Comparison of ENCODE assay signal across 21 cellular contexts in the genomic region with DNA sequence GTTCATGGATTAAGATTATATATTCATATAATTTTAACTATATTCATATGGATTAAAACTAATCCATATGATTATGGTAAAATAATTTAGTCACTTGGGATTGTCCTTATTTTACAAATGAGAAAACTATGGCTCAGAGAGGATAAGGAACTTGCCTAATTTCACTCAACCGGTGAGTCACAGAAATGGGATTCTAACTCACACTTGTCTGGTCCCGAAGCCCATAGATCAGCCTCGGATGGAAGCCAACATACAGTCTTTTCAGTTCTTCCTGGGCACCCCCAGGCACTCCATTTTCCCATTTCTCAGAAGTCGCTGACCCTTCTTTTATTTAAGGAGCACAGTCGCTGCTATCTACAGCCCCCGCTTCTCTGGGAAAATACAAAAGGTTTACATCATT. TPM values are rescaled to one million over a fixed set of nuclear protein-coding genes. Genes with fewer than 3 reads are reported as not detected.
A peak's percentile ranks its signal among the peaks of the same experiment; 100 is the strongest.
DNase-seq lines count a peak whose midpoint lies in the region; ATAC-seq, FAIRE-seq and TF ChIP-seq lines count a peak whose summit lies in the region.
"Had no signal": no experiment of that assay in that cellular context is flagged by ENCODE, and none has a peak within 500 bp of the region (broad histone marks: within the 10 kb centered on the region; RNA-seq: fewer than 3 reads in every experiment).

No MANE protein-coding gene starts in this region.

- ATAC-seq in IMR-90 (ENCODE audit: low read depth) = no peak
- ATAC-seq in GM12878 = no peak
- no peak for ATAC-seq in GM19463 (IDR thresholded peaks at IDR 0.05; ENCODE audit: unreplicated experiment)
- ATAC-seq in HG03025 (IDR thresholded peaks at IDR 0.05; ENCODE audit: low FRiP score, unreplicated experiment) = no peak
- ATAC-seq: effector memory CD8-positive, alpha-beta T cell; left colon; T-cell had no signal

- no peak overlapping the region for H2BK5ac ChIP-seq in IMR-90 (ENCODE audit: low read depth, low read length, poor library complexity, severe bottlenecking)

- H2BK15ac ChIP-seq in IMR-90 (ENCODE audit: low read depth, low read length) = no peak overlapping the region

- no peak overlapping the region for H2BK120ac ChIP-seq in IMR-90 (ENCODE audit: low read depth, low read length)

- H3K18ac ChIP-seq in IMR-90 (ENCODE audit: low read depth, low read length) = no peak overlapping the region

- peaks cover 6% of the 10 kb centered on the region; the same call in 1 of the 2 replicates for H3K4me1 ChIP-seq in IMR-90 (ENCODE audit: control insufficient read depth, insufficient read depth, low read length)
- H3K4me1 ChIP-seq in GM12878 (ENCODE audit: control insufficient read depth, insufficient read depth, low read length) = peaks cover 23% of the 10 kb centered on the region
- peaks cover 6 to 11% of the 10 kb centered on the region in 2 donors for H3K4me1 ChIP-seq in thyroid gland

- dilution Hi-C loops in IMR-90 (cut with HindIII; ENCODE audit: low sequenced_read_pairs, unreplicated experiment) = no loop called here

- TF ChIP-seq CTCF in AG10803 (conservative IDR thresholded peaks at IDR 0.05; ENCODE audit: low read length) (no peak), IMR-90 (conservative IDR thresholded peaks at IDR 0.05; ENCODE audit: low read depth, low read length) (no peak), GM12878 (IDR thresholded peaks at IDR 0.05 in 2 of 3, conservative IDR thresholded peaks at IDR 0.05 in 1 of 3; ENCODE audit: control insufficient read depth in 2 of 3, extremely low read depth in 1 of 3, insufficient read depth in 1 of 3, low read depth in 3 of 3, low read length in 3 of 3) (no peak), foreskin fibroblast (IDR thresholded peaks at IDR 0.05; ENCODE audit: low read depth, low read length) (no peak), thyroid gland (IDR thresholded peaks at IDR 0.05) (no peak)

- intact Hi-C loops in IMR-90 (cut with micrococcal nuclease) (loop anchor here (5.0 kb wide), 1 partner anchor 223 kb away; no protein-coding TSS in a partner anchor), GM12878 (cut with micrococcal nuclease; ENCODE audit: unreplicated experiment) (loop anchor here (2.0 to 5.0 kb wide), 3 partner anchors 78 to 146 kb away; a partner anchor contains a TSS), thyroid gland (cut with DNase I) (no loop called here)

- H3K9ac ChIP-seq in IMR-90 (ENCODE audit: low read depth, low read length) (no peak overlapping the region), GM12878 (ENCODE audit: control insufficient read depth, insufficient read depth, low read length) (no peak overlapping the region; the same call in 1 of the 2 replicates)

- no peak for FAIRE-seq in GM12878 (lab: Jason Lieb, UNC)
- FAIRE-seq: A204.1, D721Med had no signal

- no peak overlapping the region for H4K8ac ChIP-seq in IMR-90 (ENCODE audit: low read depth in 2 of 2, low read length in 2 of 2)

- no TSS peak for BruUV-seq in IMR-90 (replicated peaks; lab: Mats Ljungman, UMichigan)
- no TSS peak for BruUV-seq in GM12878 (replicated peaks; lab: Mats Ljungman, UMichigan)

- RAD21 ChIA-PET in GM12878 (lab: Charles Lee; ENCODE audit: unreplicated experiment) = interaction anchor here (1.5 to 2.6 kb wide), 7 partner anchors 30 to 625 kb away, joined by 4 to 21 read pairs (median 5); no protein-coding TSS in a partner anchor

- H3K36me3 ChIP-seq in IMR-90 (ENCODE audit: control insufficient read depth, insufficient read depth, low read length) = no peaks in the 10 kb centered on the region
- no peaks in the 10 kb centered on the region for H3K36me3 ChIP-seq in GM12878 (ENCODE audit: control insufficient read depth in 2 of 2, insufficient read depth in 2 of 2, low read length in 1 of 2)
- no peaks in the 10 kb centered on the region for H3K36me3 ChIP-seq in thyroid gland

- no peak overlapping the region for H3K23ac ChIP-seq in IMR-90 (ENCODE audit: low read depth, low read length)

- no peaks in the 10 kb centered on the region for H4K20me1 ChIP-seq in IMR-90 (ENCODE audit: insufficient read depth, low read length)
- no peaks in the 10 kb centered on the region for H4K20me1 ChIP-seq in GM12878 (ENCODE audit: control insufficient read depth, insufficient read depth)

- H3K79me1 ChIP-seq in IMR-90 (ENCODE audit: low read depth in 1 of 2, low read length in 2 of 2) = no peaks in the 10 kb centered on the region

- H4K5ac ChIP-seq in IMR-90 (ENCODE audit: low read depth, low read length) = no peak overlapping the region

- H3K27ac ChIP-seq in IMR-90 (ENCODE audit: insufficient read depth, low read length) = no peak overlapping the region
- peak overlapping the region; percentile 85; the same call in 1 of the 2 replicates for H3K27ac ChIP-seq in GM12878 (ENCODE audit: control insufficient read depth, insufficient read depth)
- peak overlapping the region in 1 of 3 donors; percentile 55 for H3K27ac ChIP-seq in thyroid gland

- CTCF ChIA-PET in IMR-90 (lab: Yijun Ruan, JAX) = no interaction called here
- CTCF ChIA-PET in GM12878 (lab: Yijun Ruan, JAX) = interaction anchor here (1.3 to 2.8 kb wide), 3 partner anchors 74 to 162 kb away, joined by 3 to 15 read pairs (median 9); no protein-coding TSS in a partner anchor

- TF ChIP-seq EP300 in GM12878 (IDR thresholded peaks at IDR 0.05; ENCODE audit: borderline replicate concordance in 1 of 2, control insufficient read depth in 1 of 2, low read depth in 2 of 2, low read length in 2 of 2) = no peak

- no peaks in the 10 kb centered on the region for H3K9me1 ChIP-seq in IMR-90 (ENCODE audit: insufficient read depth, low read length)

- peaks cover 2% of the 10 kb centered on the region; the same call in 1 of the 2 replicates for H3K9me3 ChIP-seq in IMR-90 (ENCODE audit: control insufficient read depth, insufficient read depth, low read length)
- no peaks in the 10 kb centered on the region for H3K9me3 ChIP-seq in GM12878 (replicated peaks; ENCODE audit: control insufficient read depth, insufficient read depth, low read length)
- no peaks in the 10 kb centered on the region for H3K9me3 ChIP-seq in thyroid gland

- H3K27me3 ChIP-seq in IMR-90 (ENCODE audit: control insufficient read depth, insufficient read depth, low read length) = peaks cover 26% of the 10 kb centered on the region
- H3K27me3 ChIP-seq in GM12878 (replicated peaks in 1 of 2; ENCODE audit: control insufficient read depth in 2 of 2, insufficient read depth in 2 of 2, low read length in 1 of 2) = no peaks in the 10 kb centered on the region
- no peaks in the 10 kb centered on the region for H3K27me3 ChIP-seq in thyroid gland

- H3K79me2 ChIP-seq in GM12878 (ENCODE audit: control insufficient read depth, insufficient read depth, low read length) = no peaks in the 10 kb centered on the region

- no peak for TF ChIP-seq POLR2A in IMR-90 (IDR thresholded peaks at IDR 0.05; ENCODE audit: low read depth, low read length)
- TF ChIP-seq POLR2A in GM12878 (IDR thresholded peaks at IDR 0.05; ENCODE audit: low read depth, low read length) = no peak
- no peak for TF ChIP-seq POLR2A in thyroid gland (IDR thresholded peaks at IDR 0.05)

- in situ Hi-C loops in IMR-90 (cut with MboI; ENCODE audit: low sequenced_read_pairs) = no loop called here
- in situ Hi-C loops in GM12878 (cut with MboI) = no loop called here

- H4K91ac ChIP-seq in IMR-90 (ENCODE audit: insufficient read depth, low read depth, low read length) = no peak overlapping the region

- no peak overlapping the region for H2AK5ac ChIP-seq in IMR-90 (ENCODE audit: low read depth, low read length)

- no peak overlapping the region for H3K56ac ChIP-seq in IMR-90 (ENCODE audit: extremely low read depth, insufficient read depth, low read length)

- H3K4me2 ChIP-seq in IMR-90 (ENCODE audit: low read depth, low read length) (no peak overlapping the region), GM12878 (ENCODE audit: control insufficient read depth, insufficient read depth) (no peak overlapping the region)

- TF ChIP-seq RAD21 in IMR-90 (IDR thresholded peaks at IDR 0.05; ENCODE audit: low read length) (no peak), GM12878 (IDR thresholded peaks at IDR 0.05; ENCODE audit: insufficient read depth, low read depth, low read length) (no peak)

- no CpG with 5 or more reads among the region's 6 CpGs for WGBS in IMR-90 (ENCODE audit: extremely low coverage in 2 of 2, insufficient read length in 1 of 2), 2 experiments
- 58% methylated on average over 6 of the region's 6 CpGs for WGBS in GM12878 (ENCODE audit: insufficient coverage, insufficient replicate concordance, low lambda C conversion rate, missing lambda C conversion rate)
- WGBS in thyroid gland, 2 donors = 82 to 92% methylated on average over 6 of the region's 6 CpGs

- H3K4ac ChIP-seq in IMR-90 (ENCODE audit: low read depth, low read length) = no peak overlapping the region

- SMC1A ChIA-PET in GM12878 (lab: Charles Lee; ENCODE audit: uncharacterized antibody, unreplicated experiment) = interaction anchor here (1.2 kb wide), 1 partner anchor 104 kb away, joined by 3 read pairs; no protein-coding TSS in a partner anchor

- H3K14ac ChIP-seq in IMR-90 (replicated peaks; ENCODE audit: low read depth, low read length) = no peak overlapping the region

- H2AFZ ChIP-seq in IMR-90 (replicated peaks; ENCODE audit: low read length, poor library complexity) (no peak overlapping the region), GM12878 (ENCODE audit: control insufficient read depth, low read depth, low read length) (no peak overlapping the region)

- H3K4me3 ChIP-seq in AG10803 (ENCODE audit: low read length) (no peak overlapping the region), IMR-90 (ENCODE audit: insufficient read depth, low read depth, low read length) (no peak overlapping the region), GM12878 (no peak overlapping the region), foreskin fibroblast (ENCODE audit: low read depth in 1 of 2, low read length in 2 of 2) (no peak overlapping the region), thyroid gland (replicated peaks in 1 of 3) (no peak overlapping the region)

- H2AK9ac ChIP-seq in IMR-90 (replicated peaks; ENCODE audit: low read depth, low read length, poor library complexity) = no peak overlapping the region

- H2BK20ac ChIP-seq in IMR-90 (ENCODE audit: low read depth, low read length) = no peak overlapping the region

- POLR2A ChIA-PET in IMR-90 (lab: Charles Lee; ENCODE audit: unreplicated experiment) (no interaction called here), GM12878 (lab: Charles Lee) (no interaction called here)

- DNase-seq in AG10803 (ENCODE audit: low read depth) (peak; percentile 47), IMR-90 (peak; percentile 19), GM12878 (ENCODE audit: low read depth, low spot score) (no peak), foreskin fibroblast (peak; percentile 26 to 59), thyroid gland (no peak), NCI-H526 (lab: John Stamatoyannopoulos, UW) (no peak)
- DNase-seq: activated CD4-positive, alpha-beta T cell treated with anti-CD3 and anti-CD28 coated beads, Interleukin-2, amount 50 U/mL, for 1 hour; activated CD8-positive, alpha-beta memory T cell treated with anti-CD3 and anti-CD28 coated beads, Interleukin-2, amount 50 U/mL, for 48 hours; activated effector memory CD4-positive, alpha-beta T cell treated with anti-CD3 and anti-CD28 coated beads, Interleukin-2, amount 50 U/mL, for 16 hours; effector memory CD8-positive, alpha-beta T cell; GDM1; KG1; left colon; NCI-H748 treated with DMSO at 0.1 percent for 48 hours; SHP77 treated with DMSO at 0.1 percent for 48 hours; stimulated activated naive CD8-positive, alpha-beta T cell treated with anti-CD3 and anti-CD28 coated beads, Interleukin-15, amount 100 ng/mL, for 72 hours; T-cell had no signal

RNA-seq across cellular contexts. Expression of a gene that starts 36.8 kb away (rescaled TPM):
- 1.1 and 1.9 TPM in 2 replicates for total RNA-seq in IMR-90 (2012; rRNA removed)
- polyA plus RNA-seq in IMR-90 (2012; rRNA removed) = 0.65 and 0.77 TPM in 2 replicates
- polyA plus RNA-seq in IMR-90 (2012; cell fraction: cytosol; rRNA removed) = 0.69 and 1.8 TPM in 2 replicates
- polyA plus RNA-seq in IMR-90 (2012; cell fraction: nucleus; rRNA removed; ENCODE audit: low replicate concordance) = 1.5 and 2.4 TPM in 2 replicates
- total RNA-seq in GM12878 (2013; cell fraction: nucleolus; rRNA removed) = 6.3 and 7.3 TPM in 2 replicates
- 2.4 and 3.0 TPM in 2 replicates for total RNA-seq in GM12878 (2014; rRNA removed)
- 3.4 TPM in 2 replicates for total RNA-seq in GM12878 (2014; rRNA removed; fragmentation: Illumina TruSeq; extraction: Trizol)
- 9.0 and 10.1 TPM in 2 replicates for total RNA-seq in GM12878 (2021)
- 10.2 TPM for polyA plus RNA-seq in GM12878 (2011; ENCODE audit: low read depth)
- 0.35 and 0.65 TPM in 2 replicates for polyA plus RNA-seq in GM12878 (2011; rRNA removed)
- polyA plus RNA-seq in GM12878 (2011; cell fraction: cytosol; rRNA removed) = 0.66 and 0.67 TPM in 2 replicates
- polyA plus RNA-seq in GM12878 (2011; cell fraction: nucleus; rRNA removed) = 0.49 and 0.56 TPM in 2 replicates
- polyA plus RNA-seq in GM12878 (2012) = 16.1 and 16.6 TPM in 2 replicates
- polyA plus RNA-seq in GM12878 (2014; fragmentation: Illumina TruSeq; extraction: Trizol) = 4.6 and 5.2 TPM in 2 replicates
- 1 to 10 TPM; 2.2 to 3.0 TPM for polyA plus RNA-seq in GM12878 (2014; fragmentation: Nextera tagmentation; extraction: Ambion mirVana)
- 2.7 and 3.4 TPM in 2 replicates for polyA plus RNA-seq in GM12878 (2014; rRNA removed)
- 10 to 100 TPM; 22.0 to 29.7 TPM for polyA plus RNA-seq in GM12878 (2016; fragmentation: Nextera tagmentation; extraction: Ambion mirVana)
- polyA minus RNA-seq in GM12878 (2011; rRNA and poly(A)+ RNA removed) = 1.7 and 2.5 TPM in 2 replicates
- polyA minus RNA-seq in GM12878 (2011; cell fraction: cytosol; rRNA and poly(A)+ RNA removed) = 0.52 and 0.67 TPM in 2 replicates
- 0.85 and 1.1 TPM in 2 replicates for polyA minus RNA-seq in GM12878 (2011; cell fraction: nucleus; rRNA and poly(A)+ RNA removed)
- total RNA-seq in thyroid gland = 10 to 100 TPM; 10.4 to 42.2 (median 18.4) TPM

Comparison
In these comparisons a context has a peak if more than half of its experiments do, and no peak if none do; other contexts are left out.
1. DNase-seq: peak in AG10803 (single experiment), IMR-90 (single experiment) and foreskin fibroblast (2 of 2); none in GM12878 (single experiment), thyroid gland (0 of 2) and NCI-H526 (0 of 2).